In genomic region chr22:47901911-47902310, GRCh38 we compare ENCODE assay signal across 14 cellular contexts.
DNase-seq lines count a peak whose midpoint lies in the region; ATAC-seq and TF ChIP-seq lines count a peak whose summit lies in the region.
"Had no signal": no experiment of that assay in that cellular context is flagged by ENCODE, and none has a peak within 500 bp of the region (broad histone marks: within the 10 kb centered on the region; RNA-seq: fewer than 3 reads in every experiment).

No MANE protein-coding gene starts in this region.

- H2AFZ ChIP-seq in H9 (ENCODE audit: low read length) (no peak overlapping the region), neuronal stem cell (ENCODE audit: low read length) (no peak overlapping the region)

- H2AK5ac ChIP-seq in H9 (ENCODE audit: insufficient read length, low read length) = no peak overlapping the region
- H2AK5ac ChIP-seq in neuronal stem cell (ENCODE audit: low read depth, low read length) = no peak overlapping the region

- H3K9ac ChIP-seq in H9 (ENCODE audit: extremely low read depth, insufficient read length, low read length) (no peak overlapping the region), neuronal stem cell (ENCODE audit: low read depth, low read length, poor library complexity) (no peak overlapping the region)

- peaks cover 12% of the 10 kb centered on the region for H3K9me3 ChIP-seq in H9 (ENCODE audit: control insufficient read depth, low read depth, low read length)
- H3K9me3 ChIP-seq in neuronal stem cell (replicated peaks in 1 of 2; ENCODE audit: control insufficient read depth in 2 of 2, insufficient read depth in 1 of 2, low read depth in 1 of 2, low read length in 2 of 2) = peaks cover 0 to 5% of the 10 kb centered on the region in 2 donors
- H3K9me3 ChIP-seq in ovary = no peaks in the 10 kb centered on the region
- H3K9me3 ChIP-seq: A549, BE2C had no signal

- H3K4ac ChIP-seq in H9 (ENCODE audit: low read depth, low read length) (no peak overlapping the region), neuronal stem cell (ENCODE audit: low read length) (no peak overlapping the region)

- H3K14ac ChIP-seq in H9 (ENCODE audit: insufficient read depth, low read length) (no peak overlapping the region), neuronal stem cell (ENCODE audit: low read length) (no peak overlapping the region)

- H3K23me2 ChIP-seq in H9 (ENCODE audit: insufficient read length, low read depth, low read length, poor library complexity, severe bottlenecking) = no peaks in the 10 kb centered on the region

- TF ChIP-seq POLR2A in ovary (IDR thresholded peaks at IDR 0.05) = no peak

- DNase-seq in H9 (peak; percentile 47), WTC11 (ENCODE audit: low spot score) (peak; percentile 19), neuronal stem cell (ENCODE audit: low spot score) (no peak), ovary (no peak)
- DNase-seq: BE2C; CD4-positive, alpha-beta memory T cell; DMS79; IMR-90 had no signal

- no peak overlapping the region for H2BK5ac ChIP-seq in H9 (ENCODE audit: insufficient read length, low read length)
- H2BK5ac ChIP-seq in neuronal stem cell (ENCODE audit: low read length) = no peak overlapping the region

- intact Hi-C loops in ovary (cut with DNase I) = no loop called here

- H3K4me3 ChIP-seq in neuronal stem cell (ENCODE audit: low read length in 2 of 2) (no peak overlapping the region), ovary (no peak overlapping the region)
- H3K4me3 ChIP-seq: A549, GM12878 had no signal

- TF ChIP-seq CTCF in H9 (conservative IDR thresholded peaks at IDR 0.05) = 0 out of 3 replicates have a peak, but pooled peaks have one; percentile 12
- no peak for TF ChIP-seq CTCF in WTC11 (IDR thresholded peaks at IDR 0.05)
- TF ChIP-seq CTCF in ovary (IDR thresholded peaks at IDR 0.05) = no peak

- H3K56ac ChIP-seq in H9 (ENCODE audit: insufficient read length, low read depth, low read length) = no peak overlapping the region

- peak; percentile 72 for ATAC-seq in WTC11
- no peak for ATAC-seq in GM18511 (IDR thresholded peaks at IDR 0.05; ENCODE audit: unreplicated experiment)
- ATAC-seq in GM21526 (IDR thresholded peaks at IDR 0.05; ENCODE audit: low FRiP score, unreplicated experiment) = no peak
- ATAC-seq: A549, GM12878, HCT116 had no signal

- no peak overlapping the region for H3K27ac ChIP-seq in H9 (ENCODE audit: insufficient read length, low read depth, low read length)
- H3K27ac ChIP-seq in neuronal stem cell (replicated peaks; ENCODE audit: low read length) = no peak overlapping the region
- H3K27ac ChIP-seq in ovary = no peak overlapping the region
- H3K27ac ChIP-seq: A549, C4-2B had no signal

- H3K4me3 Mint-ChIP-seq in H9 (no peak overlapping the region; a peak in 1 of 5 replicates), WTC11 (no peak overlapping the region)

- no peak overlapping the region for H2BK15ac ChIP-seq in H9 (ENCODE audit: low read depth, low read length)
- peak overlapping the region; percentile 16 for H2BK15ac ChIP-seq in neuronal stem cell (ENCODE audit: low read length)

- H3K79me2 ChIP-seq in H9 (ENCODE audit: insufficient read depth, low read length) = no peaks in the 10 kb centered on the region

- H3K36me3 Mint-ChIP-seq in H9 (ENCODE audit: insufficient read depth in 1 of 3, low read depth in 3 of 3) (peaks cover 0 to 5% (median 0%) of the 10 kb centered on the region in 3 experiments; a peak in 3 of 7 replicates), WTC11 (peaks cover 14% of the 10 kb centered on the region)
- H3K36me3 Mint-ChIP-seq: CD4-positive, alpha-beta memory T cell had no signal

- no peak for TF ChIP-seq EP300 in ovary (IDR thresholded peaks at IDR 0.05)

- H3K27me3 Mint-ChIP-seq in H9 (ENCODE audit: low read depth) (peaks cover 3% of the 10 kb centered on the region), WTC11 (ENCODE audit: low read depth) (peaks cover 5% of the 10 kb centered on the region; the same call in 1 of the 2 replicates)

- H3K4me1 Mint-ChIP-seq in H9 (no peaks in the 10 kb centered on the region), WTC11 (no peaks in the 10 kb centered on the region)
- H3K4me1 Mint-ChIP-seq: CD4-positive, alpha-beta memory T cell had no signal

- POLR2A ChIA-PET in WTC11 (lab: Charles Lee) = no interaction called here

- H3K18ac ChIP-seq in H9 (ENCODE audit: insufficient read length, low read depth, low read length) (no peak overlapping the region), neuronal stem cell (ENCODE audit: low read length) (no peak overlapping the region)

- no peaks in the 10 kb centered on the region for H4K20me1 ChIP-seq in H9 (ENCODE audit: control insufficient read depth, insufficient read depth, insufficient read length)

- no peak overlapping the region for H2BK20ac ChIP-seq in H9 (ENCODE audit: low read depth, low read length, poor library complexity, severe bottlenecking)

- H3K27me3 ChIP-seq in H9 (ENCODE audit: insufficient read depth, low read length) = no peaks in the 10 kb centered on the region
- H3K27me3 ChIP-seq in neuronal stem cell (ENCODE audit: control insufficient read depth in 3 of 3, insufficient read depth in 3 of 3, low read depth in 1 of 3, low read length in 3 of 3) = no peaks in the 10 kb centered on the region
- H3K27me3 ChIP-seq in ovary = no peaks in the 10 kb centered on the region
- H3K27me3 ChIP-seq: BE2C had no signal

- H4K91ac ChIP-seq in H9 (ENCODE audit: insufficient read length, low read depth, low read length) (no peak overlapping the region), neuronal stem cell (ENCODE audit: low read depth, low read length, poor library complexity) (no peak overlapping the region)

- H3K27ac Mint-ChIP-seq in H9 (no peak overlapping the region; a peak in 1 of 7 replicates), WTC11 (no peak overlapping the region)
- H3K27ac Mint-ChIP-seq: CD4-positive, alpha-beta memory T cell had no signal

- no peak overlapping the region for H3T11ph ChIP-seq in H9 (ENCODE audit: low read length)

- H4K5ac ChIP-seq in H9 (ENCODE audit: insufficient read length, low read depth, low read length) = no peak overlapping the region

- no peak overlapping the region for H3K4me2 ChIP-seq in H9 (ENCODE audit: insufficient read depth, insufficient read length, low read length)
- no peak overlapping the region for H3K4me2 ChIP-seq in neuronal stem cell (ENCODE audit: insufficient read depth, low read length, poor library complexity, severe bottlenecking)
- H3K4me2 ChIP-seq: A549 had no signal

- H3K23ac ChIP-seq in H9 (ENCODE audit: insufficient read length, low read depth, low read length) = no peak overlapping the region
- H3K23ac ChIP-seq in neuronal stem cell (ENCODE audit: low read depth, low read length, poor library complexity) = no peak overlapping the region

- WGBS in H9 (ENCODE audit: extremely low coverage, insufficient read length, low lambda C conversion rate) = no CpG with 5 or more reads among the region's 6 CpGs
- no CpG with 5 or more reads among the region's 6 CpGs for WGBS in neuronal stem cell (ENCODE audit: extremely low coverage in 2 of 2, insufficient read length in 2 of 2, insufficient replicate concordance in 1 of 2), 2 donors
- 92 to 94% (median 93%) methylated on average over 6 of the region's 6 CpGs for WGBS in ovary, 3 donors

- H2BK120ac ChIP-seq in H9 (ENCODE audit: low read depth, low read length, poor library complexity, severe bottlenecking) (no peak overlapping the region), neuronal stem cell (ENCODE audit: low read depth, low read length) (no peak overlapping the region)

- H3K4me1 ChIP-seq in H9 (ENCODE audit: insufficient read depth, low read length) (no peaks in the 10 kb centered on the region), neuronal stem cell (ENCODE audit: control insufficient read depth in 2 of 2, insufficient read depth in 1 of 2, low read depth in 1 of 2, low read length in 2 of 2) (no peaks in the 10 kb centered on the region), ovary (ENCODE audit: insufficient read depth) (no peaks in the 10 kb centered on the region)
- H3K4me1 ChIP-seq: A549, BE2C had no signal

- peaks cover 16 to 76% of the 10 kb centered on the region in 2 experiments for H3K9me3 Mint-ChIP-seq in H9
- H3K9me3 Mint-ChIP-seq in WTC11 = peaks cover 22% of the 10 kb centered on the region

- CTCF ChIA-PET in WTC11 (lab: Charles Lee) = interaction anchor here (1.3 kb wide), 1 partner anchor 881 kb away, joined by 3 read pairs; no protein-coding TSS in a partner anchor

- H4K8ac ChIP-seq in H9 (replicated peaks; ENCODE audit: insufficient read length, low read depth, low read length) (no peak overlapping the region), neuronal stem cell (ENCODE audit: low read depth, low read length) (no peak overlapping the region)

- no peak overlapping the region for H2BK12ac ChIP-seq in H9 (ENCODE audit: insufficient read length, low read depth, low read length)
- no peak overlapping the region for H2BK12ac ChIP-seq in neuronal stem cell (ENCODE audit: low read length)

- no peaks in the 10 kb centered on the region for H3K36me3 ChIP-seq in neuronal stem cell (replicated peaks in 1 of 2; ENCODE audit: control insufficient read depth in 2 of 2, insufficient read depth in 2 of 2, low read length in 2 of 2)
- no peaks in the 10 kb centered on the region for H3K36me3 ChIP-seq in ovary
- H3K36me3 ChIP-seq: BE2C had no signal

- H3K79me1 ChIP-seq in H9 (ENCODE audit: insufficient read depth, low read depth, low read length, poor library complexity, severe bottlenecking) (no peaks in the 10 kb centered on the region), neuronal stem cell (ENCODE audit: low read depth, low read length) (no peaks in the 10 kb centered on the region)

TF ChIP-seq in WTC11, 78 proteins besides CTCF, POLR2A, EP300 and RAD21 (continues in another document):
- no peak for TF ChIP-seq ZNF512 (CRISPR knock-in tag; IDR thresholded peaks at IDR 0.05; ENCODE audit: borderline replicate concordance)
- no peak for TF ChIP-seq ESRRA (CRISPR knock-in tag; IDR thresholded peaks at IDR 0.05; ENCODE audit: borderline replicate concordance)
- no peak for TF ChIP-seq NFE2L1 (CRISPR knock-in tag; IDR thresholded peaks at IDR 0.05)

Comparison
In these comparisons a context has a peak if more than half of its experiments do, and no peak if none do; other contexts are left out.
1. DNase-seq: peak in H9 (single experiment) and WTC11 (single experiment); none in neuronal stem cell (single experiment) and ovary (0 of 5).